Comparison of ENCODE assay signal across 13 cellular contexts in the genomic region with DNA sequence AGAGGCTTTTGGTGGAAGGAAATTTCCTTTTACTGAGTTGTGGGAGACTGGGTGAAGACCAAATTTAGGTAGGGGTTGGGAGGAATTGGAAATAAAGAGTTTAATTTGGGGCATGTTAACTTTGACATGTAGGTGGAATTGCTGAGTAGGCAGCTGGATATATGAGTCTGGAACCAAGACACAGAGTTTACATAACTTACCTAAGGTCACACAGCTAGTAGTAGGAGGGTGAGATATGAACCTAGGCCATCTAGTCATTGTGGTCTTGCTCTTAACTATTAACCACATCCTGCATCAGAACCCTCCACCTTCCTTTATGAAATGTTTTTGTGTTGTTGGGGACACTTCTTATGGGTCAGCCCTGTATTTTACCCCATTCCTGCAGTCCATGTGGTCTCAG.
DNase-seq lines count a peak whose midpoint lies in the region; ATAC-seq, FAIRE-seq and TF ChIP-seq lines count a peak whose summit lies in the region.
"Had no signal": no experiment of that assay in that cellular context is flagged by ENCODE, and none has a peak within 500 bp of the region (broad histone marks: within the 10 kb centered on the region; RNA-seq: fewer than 3 reads in every experiment).

No MANE protein-coding gene starts in this region.

- no peak overlapping the region for H3K4me3 Mint-ChIP-seq in naive thymus-derived CD4-positive, alpha-beta T cell
- H3K4me3 Mint-ChIP-seq: endodermal cell had no signal

- peak; percentile 79 to 94 for ATAC-seq in activated CD4-positive, CD25-positive, alpha-beta regulatory T cell treated with anti-CD3 and anti-CD28 coated beads, Interleukin-2, amount 50 U/mL, for 24 hours
- ATAC-seq in GM21447 (IDR thresholded peaks at IDR 0.05; ENCODE audit: unreplicated experiment) (peak; percentile 79), HG03066 (IDR thresholded peaks at IDR 0.05; ENCODE audit: low read depth, unreplicated experiment) (peak; percentile 71), pancreas (no peak), omental fat pad (ENCODE audit: low FRiP score) (no peak)
- peak; percentile 61 for ATAC-seq in naive thymus-derived CD4-positive, alpha-beta T cell

- peak overlapping the region in 1 of 9 donors; percentile 2 for H3K27ac Mint-ChIP-seq in naive thymus-derived CD4-positive, alpha-beta T cell
- H3K27ac Mint-ChIP-seq: endodermal cell had no signal

- no peak overlapping the region for H3K27ac ChIP-seq in naive thymus-derived CD4-positive, alpha-beta T cell (ENCODE audit: low read depth, low read length)
- no peak overlapping the region for H3K27ac ChIP-seq in pancreas
- H3K27ac ChIP-seq: ascending aorta, SJCRH30 had no signal

- no peak for FAIRE-seq in pancreas (lab: Jason Lieb, UNC)

- TF ChIP-seq CTCF in pancreas (IDR thresholded peaks at IDR 0.05) = no peak
- TF ChIP-seq CTCF in omental fat pad (IDR thresholded peaks at IDR 0.05) = no peak

- no peaks in the 10 kb centered on the region for H3K4me1 ChIP-seq in naive thymus-derived CD4-positive, alpha-beta T cell (ENCODE audit: control insufficient read depth in 2 of 2, insufficient read depth in 2 of 2, low read length in 2 of 2)
- no peaks in the 10 kb centered on the region for H3K4me1 ChIP-seq in pancreas

- POLR2A ChIA-PET in naive thymus-derived CD4-positive, alpha-beta T cell (lab: Charles Lee) = no interaction called here

- CTCF ChIA-PET in naive thymus-derived CD4-positive, alpha-beta T cell (lab: Charles Lee) = interaction anchor here (3.2 kb wide), 1 partner anchor 120 kb away, joined by 35 read pairs; no protein-coding TSS in a partner anchor

- no peaks in the 10 kb centered on the region for H3K36me3 ChIP-seq in naive thymus-derived CD4-positive, alpha-beta T cell (ENCODE audit: control insufficient read depth in 2 of 3, insufficient read depth in 3 of 3, low read length in 3 of 3)
- H3K36me3 ChIP-seq in pancreas = no peaks in the 10 kb centered on the region
- H3K36me3 ChIP-seq: ascending aorta, SJCRH30 had no signal

- peaks cover 5 to 22% (median 10%) of the 10 kb centered on the region in 7 donors for H3K4me1 Mint-ChIP-seq in naive thymus-derived CD4-positive, alpha-beta T cell
- H3K4me1 Mint-ChIP-seq: endodermal cell had no signal

- H3K9me3 Mint-ChIP-seq in naive thymus-derived CD4-positive, alpha-beta T cell = no peaks in the 10 kb centered on the region
- H3K9me3 Mint-ChIP-seq: endodermal cell had no signal

- intact Hi-C loops in naive thymus-derived CD4-positive, alpha-beta T cell (cut with micrococcal nuclease) = loop anchor here (2.0 to 5.0 kb wide), 2 partner anchors 47 to 121 kb away; no protein-coding TSS in a partner anchor
- intact Hi-C loops in pancreas (cut with DNase I) = no loop called here

- DNase-seq in activated CD4-positive, CD25-positive, alpha-beta regulatory T cell (lab: John Stamatoyannopoulos, UW) = no peak
- DNase-seq in naive thymus-derived CD4-positive, alpha-beta T cell = no peak
- no peak for DNase-seq in HT-29 (ENCODE audit: low spot score)
- DNase-seq in pancreas = no peak
- no peak for DNase-seq in omental fat pad (ENCODE audit: low spot score)
- DNase-seq: endodermal cell, H7, hippocampal formation, SJCRH30 had no signal

- H3K27me3 Mint-ChIP-seq in naive thymus-derived CD4-positive, alpha-beta T cell = peaks cover 0 to 13% (median 0%) of the 10 kb centered on the region in 5 donors

- H3K9me3 ChIP-seq in naive thymus-derived CD4-positive, alpha-beta T cell (ENCODE audit: control insufficient read depth in 2 of 3, low read length in 3 of 3) = no peaks in the 10 kb centered on the region
- H3K9me3 ChIP-seq in pancreas = no peaks in the 10 kb centered on the region
- H3K9me3 ChIP-seq: ascending aorta, SJCRH30 had no signal

- no peaks in the 10 kb centered on the region for H3K27me3 ChIP-seq in naive thymus-derived CD4-positive, alpha-beta T cell (ENCODE audit: control insufficient read depth in 2 of 2, insufficient read depth in 2 of 2, low read length in 2 of 2)
- no peaks in the 10 kb centered on the region for H3K27me3 ChIP-seq in pancreas
- H3K27me3 ChIP-seq: ascending aorta, SJCRH30 had no signal

- no peak overlapping the region for H3K4me3 ChIP-seq in naive thymus-derived CD4-positive, alpha-beta T cell (ENCODE audit: low read length)
- H3K4me3 ChIP-seq in pancreas = no peak overlapping the region
- H3K4me3 ChIP-seq: ascending aorta, SJCRH30 had no signal

- peaks cover 0 to 2% (median 0%) of the 10 kb centered on the region in 5 donors for H3K36me3 Mint-ChIP-seq in naive thymus-derived CD4-positive, alpha-beta T cell

Comparison
In these comparisons a context has a peak if more than half of its experiments do, and no peak if none do; other contexts are left out.
1. ATAC-seq: peak in activated CD4-positive, CD25-positive, alpha-beta regulatory T cell treated with anti-CD3 and anti-CD28 coated beads, Interleukin-2, amount 50 U/mL, for 24 hours (2 of 2), GM21447 (single experiment), HG03066 (single experiment) and naive thymus-derived CD4-positive, alpha-beta T cell (single experiment); none in pancreas (0 of 4) and omental fat pad (single experiment).
2. intact Hi-C loops: an anchor here in naive thymus-derived CD4-positive, alpha-beta T cell (2.0 to 5.0 kb wide); none called in pancreas.